In genomic region chr10:46229144-46229563, GRCh38 we compare ENCODE assay signal across 9 cellular contexts. TPM values are rescaled to one million over a fixed set of nuclear protein-coding genes. Genes with fewer than 3 reads are reported as not detected.
DNase-seq lines count a peak whose midpoint lies in the region; ATAC-seq and TF ChIP-seq lines count a peak whose summit lies in the region.
"Had no signal": no experiment of that assay in that cellular context is flagged by ENCODE, and none has a peak within 500 bp of the region (broad histone marks: within the 10 kb centered on the region; RNA-seq: fewer than 3 reads in every experiment).

No MANE protein-coding gene starts in this region.

- no peaks in the 10 kb centered on the region for H3K9me3 ChIP-seq in BE2C
- H3K9me3 ChIP-seq in GM23248 (ENCODE audit: low read depth) = no peaks in the 10 kb centered on the region

- no peak overlapping the region for H3K4me3 Mint-ChIP-seq in T-cell

- no peaks in the 10 kb centered on the region; the same call in 1 of the 2 replicates for H3F3A ChIP-seq in GM23248 (ENCODE audit: insufficient read depth)

- in situ Hi-C loops in GM23248 (cut with MboI) = no loop called here

- no peak overlapping the region for H3K4me2 ChIP-seq in GM23248 (ENCODE audit: unreplicated experiment)

- H4K20me1 ChIP-seq in GM23248 (ENCODE audit: insufficient read depth) = no peaks in the 10 kb centered on the region

- no peaks in the 10 kb centered on the region for H3K79me2 ChIP-seq in GM23248 (ENCODE audit: insufficient read depth)

- peak in 1 of 4 experiments; percentile 24 for ATAC-seq in T-cell (replicated peaks in 1 of 4)
- no peak for ATAC-seq in HG03025 (IDR thresholded peaks at IDR 0.05; ENCODE audit: low FRiP score, unreplicated experiment)
- ATAC-seq in HG02852 (IDR thresholded peaks at IDR 0.05; ENCODE audit: unreplicated experiment) = no peak

- H3K36me3 ChIP-seq in BE2C (no peaks in the 10 kb centered on the region), GM23248 (ENCODE audit: low read depth) (no peaks in the 10 kb centered on the region)

- H3K27ac ChIP-seq in GM23248 = no peak overlapping the region

- WGBS in GM23248 (ENCODE audit: low coverage in 1 of 2, low lambda C conversion rate in 2 of 2, missing lambda C conversion rate in 2 of 2), 2 experiments = 51 to 58% methylated on average over 3 of the region's 3 CpGs

- POLR2A ChIA-PET in T-cell (lab: Charles Lee) = no interaction called here

- H2AFZ ChIP-seq in GM23248 = no peak overlapping the region

- H3K4me1 ChIP-seq in BE2C (peaks cover 7% of the 10 kb centered on the region; the same call in 1 of the 2 replicates), GM23248 (ENCODE audit: insufficient read depth) (no peaks in the 10 kb centered on the region)

- H3K9me3 Mint-ChIP-seq in T-cell = peaks cover 0 to 16% (median 2%) of the 10 kb centered on the region in 3 donors

- no peaks in the 10 kb centered on the region for H3K9me2 ChIP-seq in GM23248 (ENCODE audit: insufficient read depth)

- H3K27me3 ChIP-seq in BE2C = no peaks in the 10 kb centered on the region
- no peaks in the 10 kb centered on the region for H3K27me3 ChIP-seq in GM23248 (replicated peaks; ENCODE audit: insufficient read depth)

- peak; percentile 97 for TF ChIP-seq CTCF in BE2C (IDR thresholded peaks at IDR 0.05; ENCODE audit: low read depth, low read length)
- peak; percentile 77 for TF ChIP-seq CTCF in fibroblast of villous mesenchyme (IDR thresholded peaks at IDR 0.05; ENCODE audit: insufficient read depth, low read depth, low read length)

- no peaks in the 10 kb centered on the region for H3K27me3 Mint-ChIP-seq in T-cell

- H3K4me1 Mint-ChIP-seq in T-cell = peaks cover 11 to 37% (median 18%) of the 10 kb centered on the region in 3 donors

- H3K36me3 Mint-ChIP-seq in T-cell = peaks cover 66% of the 10 kb centered on the region

- DNase-seq in BE2C = peak; percentile 43
- DNase-seq in GM23248 = peak; percentile 38
- DNase-seq in T-cell = peak in 7 of 34 experiments; percentile 7 to 24 (median 12)
- no peak for DNase-seq in fibroblast of villous mesenchyme (ENCODE audit: low read depth)
- peak; percentile 47 for DNase-seq in stimulated activated CD8-positive, alpha-beta memory T cell treated with anti-CD3 and anti-CD28 coated beads, Interleukin-4, amount 100 ng/mL, for 48 hours
- no peak for DNase-seq in central memory CD4-positive, alpha-beta T cell

- no peak overlapping the region for H3K9ac ChIP-seq in GM23248

- H3K4me3 ChIP-seq in BE2C (ENCODE audit: low read depth, low read length) (no peak overlapping the region), GM23248 (no peak overlapping the region), fibroblast of villous mesenchyme (ENCODE audit: low read depth, low read length) (no peak overlapping the region)

- CTCF ChIA-PET in T-cell (lab: Charles Lee) = interaction anchor here (0.7 to 1.1 kb wide), 4 partner anchors 11 to 332 kb away, joined by 3 to 4 read pairs (median 3); no protein-coding TSS in a partner anchor

- peak overlapping the region; percentile 25 to 68 for H3K27ac Mint-ChIP-seq in T-cell

RNA-seq across cellular contexts. Expression of gene ANTXRL, which starts 57.6 kb away (rescaled TPM):
- not detected for polyA plus RNA-seq in BE2C (2012; ENCODE audit: insufficient read depth, insufficient read length, low read depth)
- total RNA-seq in GM23248 (2014; rRNA removed; shearing (Covaris generic)) = not detected in 2 replicates
- polyA plus RNA-seq in GM23248 (2016; fragmentation: Nextera tagmentation; extraction: Ambion mirVana) = not detected in 2 replicates
- total RNA-seq in T-cell = 1 to 10 TPM in 1 of 5 donors, under 1 TPM in 1, not detected in 3; 0.69 to 1.0 TPM
- total RNA-seq in fibroblast of villous mesenchyme = not detected in 2 replicates
- total RNA-seq: glomerular endothelial cell had no signal

Comparison
In these comparisons a context has a peak if more than half of its experiments do, and no peak if none do; other contexts are left out.
1. DNase-seq: peak in BE2C (single experiment), GM23248 (single experiment) and stimulated activated CD8-positive, alpha-beta memory T cell treated with anti-CD3 and anti-CD28 coated beads, Interleukin-4, amount 100 ng/mL, for 48 hours (single experiment); none in fibroblast of villous mesenchyme (single experiment) and central memory CD4-positive, alpha-beta T cell (single experiment).